Comparison of ENCODE assay signal across 16 cellular contexts in genomic region chr7:132055331-132056120, GRCh38.
"Had no signal": no experiment of that assay in that cellular context is flagged by ENCODE, and none has a peak within 500 bp of the region (broad histone marks: within the 10 kb centered on the region; RNA-seq: fewer than 3 reads in every experiment).

No MANE protein-coding gene starts in this region.

- H3K4me3 ChIP-seq: dorsolateral prefrontal cortex, heart right ventricle, left ventricle myocardium inferior, right atrium auricular region, sigmoid colon, stomach had no signal

- H3K27me3 ChIP-seq: heart right ventricle, neutrophil, right atrium auricular region, sigmoid colon, stomach had no signal

- DNase-seq: cortex of kidney; dorsolateral prefrontal cortex; effector memory CD4-positive, alpha-beta T cell; heart right ventricle; left ventricle myocardium inferior; mesendoderm; naive thymus-derived CD4-positive, alpha-beta T cell; sigmoid colon; small intestine; stimulated activated CD4-positive, alpha-beta T cell treated with anti-CD3 and anti-CD28 coated beads, Interleukin-12 subunit alpha, Interleukin-12 subunit beta, amount 100 ng/mL, for 4 hours; stimulated activated naive CD4-positive, alpha-beta T cell; stomach; substantia nigra had no signal

- H3K9me3 ChIP-seq: neutrophil, right atrium auricular region, sigmoid colon, stomach had no signal

- ATAC-seq: esophagus mucosa; naive thymus-derived CD4-positive, alpha-beta T cell had no signal

- H3K27ac ChIP-seq: dorsolateral prefrontal cortex, heart right ventricle, left ventricle myocardium inferior, neutrophil, right atrium auricular region, sigmoid colon, stomach had no signal

- H3K36me3 ChIP-seq: heart right ventricle, left ventricle myocardium inferior, neutrophil, right atrium auricular region, sigmoid colon, stomach had no signal
